Comparison of ENCODE assay signal across 8 cellular contexts in genomic region chr7:66628361-66629221, GRCh38. TPM values are rescaled to one million over a fixed set of nuclear protein-coding genes. Genes with fewer than 3 reads are reported as not detected.
DNase-seq lines count a peak whose midpoint lies in the region; ATAC-seq and TF ChIP-seq lines count a peak whose summit lies in the region.

Gene KCTD7 (plus strand): TSS chr7:66628881. CDS start chr7:66629065, 184 bp downstream.

- H3K4me3 ChIP-seq in liver (ENCODE audit: low read depth in 1 of 3, low read length in 3 of 3) = peak within 1 kb of the TSS; percentile 78 to 95 (median 84)

- H3K27ac ChIP-seq in liver (ENCODE audit: low read depth in 1 of 2, low read length in 2 of 2) = peak within 1 kb of the TSS; percentile 87 to 90

- peak within 1 kb of the TSS; percentile 77 to 88 for H3K9ac ChIP-seq in liver (ENCODE audit: low read depth in 1 of 2, low read length in 2 of 2)

- DNase-seq in CD1c-positive myeloid dendritic cell (ENCODE audit: extremely low spot score) (peak; percentile 98), NCI-H774 (lab: John Stamatoyannopoulos, UW) (peak; percentile 98), dermis blood vessel endothelial cell (peak; percentile 99)
- DNase-seq in activated CD4-positive, alpha-beta T cell treated with anti-CD3 and anti-CD28 coated beads, Interleukin-2, amount 50 U/mL, for 4 hours = peak; percentile 85 to 90
- DNase-seq in stimulated activated CD4-positive, alpha-beta T cell treated with anti-CD3 and anti-CD28 coated beads, Interleukin-4, amount 100 ng/mL, for 1 hour = peak; percentile 94

- H3K36me3 ChIP-seq in liver (ENCODE audit: control insufficient read depth in 4 of 4, insufficient read depth in 3 of 4, low read depth in 1 of 4, low read length in 3 of 4) = no peaks in the 10 kb centered on the region

- TF ChIP-seq RAD21 in liver (IDR thresholded peaks at IDR 0.05) = peak; percentile 17 to 37

- no peaks in the 10 kb centered on the region for H3K27me3 ChIP-seq in liver (ENCODE audit: control insufficient read depth in 4 of 4, insufficient read depth in 4 of 4, low read length in 3 of 4)

- WGBS in liver = under 1% methylated on average over 93 of the region's 93 CpGs

- ATAC-seq in GM19438 (IDR thresholded peaks at IDR 0.05; ENCODE audit: low read depth, unreplicated experiment) = peak; percentile 85
- peak; percentile 91 for ATAC-seq in HG03571 (IDR thresholded peaks at IDR 0.05; ENCODE audit: unreplicated experiment)

- TF ChIP-seq CTCF in liver (IDR thresholded peaks at IDR 0.05; ENCODE audit: low read depth, low read length, missing input control) = no peak

- H3K9me3 ChIP-seq in liver (ENCODE audit: control insufficient read depth in 4 of 4, low read length in 3 of 4) = no peaks in the 10 kb centered on the region

- peaks cover 4 to 19% (median 9%) of the 10 kb centered on the region in 4 donors for H3K4me1 ChIP-seq in liver (ENCODE audit: control insufficient read depth in 4 of 4, insufficient read depth in 4 of 4, low read length in 3 of 4)

TF ChIP-seq in liver, 16 proteins besides CTCF, POLR2A, EP300 and RAD21:
- TF ChIP-seq YY1 (IDR thresholded peaks at IDR 0.05) (peak; percentile 54), TAF1 (conservative IDR thresholded peaks at IDR 0.05) (peak; percentile 79), REST (IDR thresholded peaks at IDR 0.05) (peak; percentile 57), FOXA2 (IDR thresholded peaks at IDR 0.05) (no peak), SP1 (IDR thresholded peaks at IDR 0.05) (peak; percentile 60), HNF4A (conservative IDR thresholded peaks at IDR 0.05) (no peak)

RNA-seq across cellular contexts. Expression of gene KCTD7, which starts in this region (rescaled TPM):
- total RNA-seq in dermis blood vessel endothelial cell = 6.2 and 6.5 TPM in 2 replicates
- total RNA-seq in liver = 1 to 10 TPM; 4.4 to 5.1 TPM
- 1 to 10 TPM; 1.4 to 1.5 TPM for polyA plus RNA-seq in liver

Comparison
In these comparisons a context has a peak if more than half of its experiments do, and no peak if none do; other contexts are left out.
1. Peak in every context shown above with its lines: DNase-seq, ATAC-seq, H3K4me3 ChIP-seq and H3K27ac ChIP-seq.